ENCODE assay signal across 1 cellular context in genomic region chr11:32987851-32988250, GRCh38.
TF ChIP-seq lines count a peak whose summit lies in the region.

No MANE protein-coding gene starts in this region.

TF ChIP-seq in HepG2, 621 proteins besides CTCF, POLR2A, EP300 and RAD21:
- TF ChIP-seq ZNF232 (CRISPR knock-in tag; IDR thresholded peaks at IDR 0.05; ENCODE audit: borderline replicate concordance) (no peak), MAFF (IDR thresholded peaks at IDR 0.05; ENCODE audit: low read depth, low read length) (no peak), ZFP37 (CRISPR knock-in tag; IDR thresholded peaks at IDR 0.05; ENCODE audit: borderline replicate concordance) (no peak), IRF9 (CRISPR knock-in tag; IDR thresholded peaks at IDR 0.05; ENCODE audit: borderline replicate concordance) (no peak), THAP7 (CRISPR knock-in tag; IDR thresholded peaks at IDR 0.05) (no peak), SATB2 (CRISPR knock-in tag; IDR thresholded peaks at IDR 0.05) (no peak), NFE2L2 (IDR thresholded peaks at IDR 0.05; ENCODE audit: low read length) (no peak), ZNF816 (CRISPR knock-in tag; IDR thresholded peaks at IDR 0.05; ENCODE audit: borderline replicate concordance) (no peak), FOXO4 (CRISPR knock-in tag; conservative IDR thresholded peaks at IDR 0.05) (no peak), ZFX (CRISPR knock-in tag; IDR thresholded peaks at IDR 0.05; ENCODE audit: low read depth) (no peak), ZBTB10 (CRISPR knock-in tag; IDR thresholded peaks at IDR 0.05; ENCODE audit: borderline replicate concordance) (no peak), THYN1 (CRISPR knock-in tag; IDR thresholded peaks at IDR 0.05; ENCODE audit: borderline replicate concordance, low read depth) (no peak), HDAC6 (IDR thresholded peaks at IDR 0.05; ENCODE audit: low read depth, low read length) (no peak), ZKSCAN1 (IDR thresholded peaks at IDR 0.05; ENCODE audit: low read length) (no peak)
